Comparison of ENCODE assay signal across 10 cellular contexts in the genomic region with DNA sequence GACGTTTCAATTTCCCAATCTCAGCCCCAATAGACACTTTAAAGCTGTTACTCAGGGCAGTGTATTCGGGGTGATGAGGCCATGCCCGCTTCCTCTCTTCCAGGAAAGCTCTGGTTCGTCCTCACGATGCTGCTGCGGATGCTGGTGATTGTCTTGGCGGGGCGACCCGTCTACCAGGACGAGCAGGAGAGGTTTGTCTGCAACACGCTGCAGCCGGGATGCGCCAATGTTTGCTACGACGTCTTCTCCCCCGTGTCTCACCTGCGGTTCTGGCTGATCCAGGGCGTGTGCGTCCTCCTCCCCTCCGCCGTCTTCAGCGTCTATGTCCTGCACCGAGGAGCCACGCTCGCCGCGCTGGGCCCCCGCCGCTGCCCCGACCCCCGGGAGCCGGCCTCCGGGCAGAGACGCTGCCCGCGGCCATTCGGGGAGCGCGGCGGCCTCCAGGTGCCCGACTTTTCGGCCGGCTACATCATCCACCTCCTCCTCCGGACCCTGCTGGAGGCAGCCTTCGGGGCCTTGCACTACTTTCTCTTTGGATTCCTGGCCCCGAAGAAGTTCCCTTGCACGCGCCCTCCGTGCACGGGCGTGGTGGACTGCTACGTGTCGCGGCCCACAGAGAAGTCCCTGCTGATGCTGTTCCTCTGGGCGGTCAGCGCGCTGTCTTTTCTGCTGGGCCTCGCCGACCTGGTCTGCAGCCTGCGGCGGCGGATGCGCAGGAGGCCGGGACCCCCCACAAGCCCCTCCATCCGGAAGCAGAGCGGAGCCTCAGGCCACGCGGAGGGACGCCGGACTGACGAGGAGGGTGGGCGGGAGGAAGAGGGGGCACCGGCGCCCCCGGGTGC. TPM values are rescaled to one million over a fixed set of nuclear protein-coding genes. Genes with fewer than 3 reads are reported as not detected.
DNase-seq lines count a peak whose midpoint lies in the region; TF ChIP-seq lines count a peak whose summit lies in the region.
"Had no signal": no experiment of that assay in that cellular context is flagged by ENCODE, and none has a peak within 500 bp of the region (broad histone marks: within the 10 kb centered on the region; RNA-seq: fewer than 3 reads in every experiment).

No MANE protein-coding gene starts in this region.

- H3K27me3 Mint-ChIP-seq in activated T-cell treated with anti-CD3 and anti-CD28 coated beads, Interleukin-2, amount 50 U/mL, for 24 hours: peaks cover 75% of the 10 kb centered on the region
- H3K27me3 Mint-ChIP-seq in activated naive CD8-positive, alpha-beta T cell treated with anti-CD3 and anti-CD28 coated beads for 36 hours: peaks cover 74% of the 10 kb centered on the region

- no peaks in the 10 kb centered on the region for H3K9me3 ChIP-seq in thymus (ENCODE audit: control insufficient read depth)

- H3K4me1 Mint-ChIP-seq in activated T-cell treated with anti-CD3 and anti-CD28 coated beads, Interleukin-2, amount 50 U/mL, for 24 hours (ENCODE audit: low read depth): peaks cover 4% of the 10 kb centered on the region
- H3K4me1 Mint-ChIP-seq in activated naive CD8-positive, alpha-beta T cell treated with anti-CD3 and anti-CD28 coated beads for 36 hours: peaks cover 4% of the 10 kb centered on the region

- H3K36me3 ChIP-seq in kidney epithelial cell (ENCODE audit: control insufficient read depth, insufficient read depth, low read length) (no peaks in the 10 kb centered on the region), thymus (ENCODE audit: control insufficient read depth, insufficient read depth) (no peaks in the 10 kb centered on the region)

- TF ChIP-seq CTCF in kidney epithelial cell (IDR thresholded peaks at IDR 0.05; ENCODE audit: insufficient read depth, low read length, poor library complexity, severe bottlenecking): no peak

- H3K27me3 ChIP-seq in kidney epithelial cell (ENCODE audit: control insufficient read depth, insufficient read depth, low read length): peaks cover 18% of the 10 kb centered on the region
- H3K27me3 ChIP-seq in thymus (ENCODE audit: control insufficient read depth, insufficient read depth): peaks cover 17% of the 10 kb centered on the region

- H3K36me3 Mint-ChIP-seq in activated T-cell treated with anti-CD3 and anti-CD28 coated beads, Interleukin-2, amount 50 U/mL, for 24 hours (ENCODE audit: low read depth): no peaks in the 10 kb centered on the region
- H3K36me3 Mint-ChIP-seq in activated naive CD8-positive, alpha-beta T cell treated with anti-CD3 and anti-CD28 coated beads for 36 hours: no peaks in the 10 kb centered on the region

- DNase-seq in activated T-cell treated with anti-CD3 and anti-CD28 coated beads, Interleukin-2, amount 50 U/mL, for 24 hours: no peak
- DNase-seq in activated T-cell treated with anti-CD3 and anti-CD28 coated beads for 4 hours: no peak
- DNase-seq in activated naive CD8-positive, alpha-beta T cell treated with anti-CD3 and anti-CD28 coated beads for 36 hours: peak; percentile 4
- DNase-seq in kidney epithelial cell (ENCODE audit: low read depth): no peak
- DNase-seq in effector CD4-positive, alpha-beta T cell: no peak
- no peak for DNase-seq in RPMI8226
- no peak for DNase-seq in COR-L47 (lab: John Stamatoyannopoulos, UW)
- DNase-seq: DMS153 had no signal

- 10% methylated on average over 75 of the region's 75 CpGs for WGBS in thymus

- H3K27ac Mint-ChIP-seq in activated T-cell treated with anti-CD3 and anti-CD28 coated beads, Interleukin-2, amount 50 U/mL, for 24 hours: no peak overlapping the region
- H3K27ac Mint-ChIP-seq in activated naive CD8-positive, alpha-beta T cell treated with anti-CD3 and anti-CD28 coated beads for 36 hours: no peak overlapping the region

- H3K4me3 Mint-ChIP-seq in activated T-cell treated with anti-CD3 and anti-CD28 coated beads, Interleukin-2, amount 50 U/mL, for 24 hours: peak overlapping the region; percentile 59
- peak overlapping the region; percentile 51 for H3K4me3 Mint-ChIP-seq in activated naive CD8-positive, alpha-beta T cell treated with anti-CD3 and anti-CD28 coated beads for 36 hours

- peaks cover 9% of the 10 kb centered on the region for H3K9me3 Mint-ChIP-seq in activated T-cell treated with anti-CD3 and anti-CD28 coated beads, Interleukin-2, amount 50 U/mL, for 24 hours
- peaks cover 3% of the 10 kb centered on the region for H3K9me3 Mint-ChIP-seq in activated naive CD8-positive, alpha-beta T cell treated with anti-CD3 and anti-CD28 coated beads for 36 hours

- H3K4me3 ChIP-seq in kidney epithelial cell (ENCODE audit: low read depth, low read length) (peak overlapping the region; percentile 48), thymus (ENCODE audit: low read length) (peak overlapping the region; percentile 38)

- no peaks in the 10 kb centered on the region for H3K4me1 ChIP-seq in thymus (ENCODE audit: control insufficient read depth, insufficient read depth, low read length)

- H3K27ac ChIP-seq in thymus (ENCODE audit: low read depth): no peak overlapping the region

RNA-seq across cellular contexts. Expression of a gene that starts 2.6 kb away (rescaled TPM):
- not detected for total RNA-seq in activated naive CD8-positive, alpha-beta T cell treated with anti-CD3 and anti-CD28 coated beads for 36 hours
- total RNA-seq in kidney epithelial cell: not detected in 2 replicates
- 0.07 TPM for polyA plus RNA-seq in thymus
- total RNA-seq: dermis microvascular lymphatic vessel endothelial cell had no signal

RNA-seq across cellular contexts. Expression of a gene that starts 34.4 kb away (rescaled TPM):
- under 1 TPM; 0.10 to 0.21 TPM for total RNA-seq in activated naive CD8-positive, alpha-beta T cell treated with anti-CD3 and anti-CD28 coated beads for 36 hours
- total RNA-seq in kidney epithelial cell: 12.7 and 18.7 TPM in 2 replicates
- 2.1 TPM for polyA plus RNA-seq in thymus

Comparison
In these comparisons a context has a peak if more than half of its experiments do, and no peak if none do; other contexts are left out.
1. RNA of a gene that starts 34.4 kb away (total RNA-seq): 12.7 to 18.7 TPM in kidney epithelial cell; 0.10 to 0.21 TPM in activated naive CD8-positive, alpha-beta T cell treated with anti-CD3 and anti-CD28 coated beads for 36 hours; every median in the first group is over 10 times any median in the second.